16 cellular contexts compared by ENCODE assay signal in the genomic region with DNA sequence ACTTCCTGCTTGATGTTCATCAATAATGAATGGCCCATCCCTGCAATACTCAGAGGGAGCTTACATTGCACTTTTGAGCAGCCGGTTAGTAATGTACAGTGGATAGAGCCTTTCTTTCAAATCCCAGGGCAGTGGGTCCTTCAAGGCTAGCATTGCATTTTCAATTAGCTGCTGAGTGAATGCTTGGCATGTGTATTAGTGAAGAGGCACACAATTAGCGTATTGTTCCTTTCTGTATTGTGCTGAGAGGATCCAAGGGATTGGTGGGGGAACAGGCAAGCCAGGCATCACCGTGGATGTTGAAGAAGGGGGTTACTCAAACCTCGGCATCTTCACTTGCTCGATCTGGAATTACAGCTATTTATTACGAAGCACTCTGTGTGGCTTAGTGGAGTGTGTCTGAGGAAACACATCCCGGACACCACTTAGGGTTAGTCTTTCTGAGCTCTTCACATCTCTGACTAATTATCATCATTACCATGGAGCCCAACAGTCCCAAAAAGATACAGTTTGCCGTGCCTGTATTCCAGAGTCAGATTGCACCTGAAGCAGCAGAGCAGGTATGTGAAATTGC. TPM values are rescaled to one million over a fixed set of nuclear protein-coding genes. Genes with fewer than 3 reads are reported as not detected.
DNase-seq lines count a peak whose midpoint lies in the region; ATAC-seq, FAIRE-seq and TF ChIP-seq lines count a peak whose summit lies in the region.
"Had no signal": no experiment of that assay in that cellular context is flagged by ENCODE, and none has a peak within 500 bp of the region (broad histone marks: within the 10 kb centered on the region; RNA-seq: fewer than 3 reads in every experiment).

A gene with protein sequence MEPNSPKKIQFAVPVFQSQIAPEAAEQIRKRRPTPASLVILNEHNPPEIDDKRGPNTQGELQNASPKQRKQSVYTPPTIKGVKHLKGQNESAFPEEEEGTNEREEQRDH (plus strand): TSS at position 222 of the 574 bp plus-strand sequence. CDS start 258 bp downstream, at position 480.

- H3K4me3 Mint-ChIP-seq in activated T-helper 2 cell treated with anti-CD3 and anti-CD28 coated beads, Interferon-gamma antibody, Interleukin-2, Interleukin-4, amounts not matched to agents 10 μg/mL and 5 μg/mL and 100 μg/mL, durations not matched to agents 14 hours and 24 hours and 36 hours (ENCODE audit: low read depth): no peak within 1 kb of the TSS
- H3K4me3 Mint-ChIP-seq: activated naive CD8-positive, alpha-beta T cell treated with anti-CD3 and anti-CD28 coated beads, Interleukin-2, amount 10 ng/mL, durations not matched to agents 7 days and 5 days; T-helper 1 cell treated with Interleukin-12 subunit alpha and Interleukin-12 subunit beta and Interleukin-4 antibody, amounts not matched to agents 30 μg/mL and 1 μg/mL, for 36 hours had no signal

- 92% methylated on average over 2 of the region's 8 CpGs; no CpG with 5 or more reads in 1 of the 2 experiments for WGBS in IMR-90 (ENCODE audit: extremely low coverage in 2 of 2, insufficient read length in 1 of 2), 2 experiments

- TF ChIP-seq POLR2A in IMR-90 (IDR thresholded peaks at IDR 0.05; ENCODE audit: low read depth, low read length): no peak

- no peak within 1 kb of the TSS for H3K18ac ChIP-seq in IMR-90 (ENCODE audit: low read depth, low read length)

- no peak within 1 kb of the TSS for H2BK20ac ChIP-seq in IMR-90 (ENCODE audit: low read depth, low read length)

- 0 out of 2 replicates have a peak within 1 kb of the TSS, but pooled peaks have one; percentile 2 for H2AK5ac ChIP-seq in IMR-90 (ENCODE audit: low read depth, low read length)

- H3K27ac ChIP-seq in IMR-90 (ENCODE audit: insufficient read depth, low read length) (no peak within 1 kb of the TSS), ascending aorta (peak within 1 kb of the TSS; percentile 41 to 62), left ventricle myocardium inferior (replicated peaks) (peak within 1 kb of the TSS; percentile 84)
- H3K27ac ChIP-seq: Peyer's patch had no signal

- no peak within 1 kb of the TSS for H3K56ac ChIP-seq in IMR-90 (ENCODE audit: extremely low read depth, insufficient read depth, low read length)

- H3K27me3 Mint-ChIP-seq in activated T-helper 2 cell treated with anti-CD3 and anti-CD28 coated beads, Interferon-gamma antibody, Interleukin-2, Interleukin-4, amounts not matched to agents 10 μg/mL and 5 μg/mL and 100 μg/mL, durations not matched to agents 14 hours and 24 hours and 36 hours (ENCODE audit: low read depth): peaks cover 25% of the 10 kb centered on the region

- intact Hi-C loops in IMR-90 (cut with micrococcal nuclease) (no loop called here), ascending aorta (cut with DNase I) (no loop called here), left ventricle myocardium inferior (cut with micrococcal nuclease) (no loop called here)
- intact Hi-C loops in activated T-helper 2 cell treated with anti-CD3 and anti-CD28 coated beads, Interferon-gamma antibody, Interleukin-2, Interleukin-4, amounts not matched to agents 10 μg/mL and 5 μg/mL and 100 μg/mL, durations not matched to agents 14 hours and 24 hours and 36 hours (cut with micrococcal nuclease): no loop called here

- H2AK9ac ChIP-seq in IMR-90 (replicated peaks; ENCODE audit: low read depth, low read length, poor library complexity): no peak within 1 kb of the TSS

- no peak for TF ChIP-seq CTCF in IMR-90 (conservative IDR thresholded peaks at IDR 0.05; ENCODE audit: low read depth, low read length)
- no peak for TF ChIP-seq CTCF in ascending aorta (IDR thresholded peaks at IDR 0.05)
- no peak for TF ChIP-seq CTCF in left ventricle myocardium inferior (IDR thresholded peaks at IDR 0.05; ENCODE audit: borderline replicate concordance)
- no peak for TF ChIP-seq CTCF in retinal pigment epithelial cell (conservative IDR thresholded peaks at IDR 0.05; ENCODE audit: low read depth, low read length)

- no peak for TF ChIP-seq RAD21 in IMR-90 (IDR thresholded peaks at IDR 0.05; ENCODE audit: low read length)

- 0 out of 2 replicates have a peak within 1 kb of the TSS, but pooled peaks have one; percentile 74 for H3K14ac ChIP-seq in IMR-90 (replicated peaks; ENCODE audit: low read depth, low read length)

- no peak within 1 kb of the TSS for H2AFZ ChIP-seq in IMR-90 (replicated peaks; ENCODE audit: low read length, poor library complexity)

- H2BK15ac ChIP-seq in IMR-90 (ENCODE audit: low read depth, low read length): peak within 1 kb of the TSS; percentile 17; the same call in 1 of the 3 replicates

- no peaks in the 10 kb centered on the region for H3K4me1 Mint-ChIP-seq in activated T-helper 2 cell treated with anti-CD3 and anti-CD28 coated beads, Interferon-gamma antibody, Interleukin-2, Interleukin-4, amounts not matched to agents 10 μg/mL and 5 μg/mL and 100 μg/mL, durations not matched to agents 14 hours and 24 hours and 36 hours (ENCODE audit: low read depth)
- H3K4me1 Mint-ChIP-seq: activated naive CD8-positive, alpha-beta T cell treated with anti-CD3 and anti-CD28 coated beads, Interleukin-2, amount 10 ng/mL, durations not matched to agents 7 days and 5 days had no signal

- POLR2A ChIA-PET in IMR-90 (lab: Charles Lee; ENCODE audit: unreplicated experiment): no interaction called here

- no peak within 1 kb of the TSS for H4K8ac ChIP-seq in IMR-90 (ENCODE audit: low read depth in 2 of 2, low read length in 2 of 2)

- H3K4me3 ChIP-seq in IMR-90 (ENCODE audit: insufficient read depth, low read depth, low read length): no peak within 1 kb of the TSS
- no peak within 1 kb of the TSS for H3K4me3 ChIP-seq in ascending aorta
- peak within 1 kb of the TSS; percentile 61 for H3K4me3 ChIP-seq in left ventricle myocardium inferior
- no peak within 1 kb of the TSS for H3K4me3 ChIP-seq in retinal pigment epithelial cell (ENCODE audit: low read length)
- H3K4me3 ChIP-seq: Peyer's patch had no signal

- H3K9me3 Mint-ChIP-seq in activated T-helper 2 cell treated with anti-CD3 and anti-CD28 coated beads, Interferon-gamma antibody, Interleukin-2, Interleukin-4, amounts not matched to agents 10 μg/mL and 5 μg/mL and 100 μg/mL, durations not matched to agents 14 hours and 24 hours and 36 hours: no peaks in the 10 kb centered on the region
- H3K9me3 Mint-ChIP-seq: activated naive CD8-positive, alpha-beta T cell treated with anti-CD3 and anti-CD28 coated beads, Interleukin-2, amount 10 ng/mL, durations not matched to agents 7 days and 5 days; T-helper 1 cell treated with Interleukin-12 subunit alpha and Interleukin-12 subunit beta and Interleukin-4 antibody, amounts not matched to agents 30 μg/mL and 1 μg/mL, for 36 hours had no signal

- peaks cover 2% of the 10 kb centered on the region; the same call in 1 of the 2 replicates for H3K4me1 ChIP-seq in IMR-90 (ENCODE audit: control insufficient read depth, insufficient read depth, low read length)
- H3K4me1 ChIP-seq in ascending aorta: peaks cover 0 to 7% of the 10 kb centered on the region in 2 donors
- H3K4me1 ChIP-seq in left ventricle myocardium inferior: peaks cover 26% of the 10 kb centered on the region

- in situ Hi-C loops in IMR-90 (cut with MboI; ENCODE audit: low sequenced_read_pairs): no loop called here

- no peaks in the 10 kb centered on the region for H4K20me1 ChIP-seq in IMR-90 (ENCODE audit: insufficient read depth, low read length)

- FAIRE-seq in RCC 7860 (lab: Jason Lieb, UNC): no peak
- FAIRE-seq: H1 had no signal

- H3K9ac ChIP-seq in IMR-90 (ENCODE audit: low read depth, low read length): no peak within 1 kb of the TSS

- no peaks in the 10 kb centered on the region for H3K36me3 Mint-ChIP-seq in activated T-helper 2 cell treated with anti-CD3 and anti-CD28 coated beads, Interferon-gamma antibody, Interleukin-2, Interleukin-4, amounts not matched to agents 10 μg/mL and 5 μg/mL and 100 μg/mL, durations not matched to agents 14 hours and 24 hours and 36 hours (ENCODE audit: low read depth)
- H3K36me3 Mint-ChIP-seq: activated naive CD8-positive, alpha-beta T cell treated with anti-CD3 and anti-CD28 coated beads, Interleukin-2, amount 10 ng/mL, durations not matched to agents 7 days and 5 days had no signal

- no peaks in the 10 kb centered on the region for H3K36me3 ChIP-seq in IMR-90 (ENCODE audit: control insufficient read depth, insufficient read depth, low read length)
- no peaks in the 10 kb centered on the region for H3K36me3 ChIP-seq in ascending aorta
- no peaks in the 10 kb centered on the region for H3K36me3 ChIP-seq in left ventricle myocardium inferior
- H3K36me3 ChIP-seq: Peyer's patch had no signal

- CTCF ChIA-PET in IMR-90 (lab: Yijun Ruan, JAX): no interaction called here

- no peak within 1 kb of the TSS for H4K5ac ChIP-seq in IMR-90 (ENCODE audit: low read depth, low read length)

- no peak within 1 kb of the TSS for H3K4ac ChIP-seq in IMR-90 (ENCODE audit: low read depth, low read length)

- no peak within 1 kb of the TSS for H4K91ac ChIP-seq in IMR-90 (ENCODE audit: insufficient read depth, low read depth, low read length)

- ATAC-seq in IMR-90 (ENCODE audit: low read depth): no peak

- no peak within 1 kb of the TSS for H2BK5ac ChIP-seq in IMR-90 (ENCODE audit: low read depth, low read length, poor library complexity, severe bottlenecking)

- H3K27me3 ChIP-seq in IMR-90 (ENCODE audit: control insufficient read depth, insufficient read depth, low read length) (no peaks in the 10 kb centered on the region), ascending aorta (no peaks in the 10 kb centered on the region), left ventricle myocardium inferior (ENCODE audit: low read depth) (no peaks in the 10 kb centered on the region)
- H3K27me3 ChIP-seq: Peyer's patch had no signal

- no TSS peak for BruUV-seq in IMR-90 (replicated peaks; lab: Mats Ljungman, UMichigan)

- H3K9me3 ChIP-seq in IMR-90 (ENCODE audit: control insufficient read depth, insufficient read depth, low read length) (no peaks in the 10 kb centered on the region), ascending aorta (no peaks in the 10 kb centered on the region), left ventricle myocardium inferior (replicated peaks) (no peaks in the 10 kb centered on the region)
- H3K9me3 ChIP-seq: Peyer's patch had no signal

- H2BK120ac ChIP-seq in IMR-90 (ENCODE audit: low read depth, low read length): no peak within 1 kb of the TSS

- no peak within 1 kb of the TSS for H3K27ac Mint-ChIP-seq in activated T-helper 2 cell treated with anti-CD3 and anti-CD28 coated beads, Interferon-gamma antibody, Interleukin-2, Interleukin-4, amounts not matched to agents 10 μg/mL and 5 μg/mL and 100 μg/mL, durations not matched to agents 14 hours and 24 hours and 36 hours
- H3K27ac Mint-ChIP-seq: activated naive CD8-positive, alpha-beta T cell treated with anti-CD3 and anti-CD28 coated beads, Interleukin-2, amount 10 ng/mL, durations not matched to agents 7 days and 5 days; T-helper 1 cell treated with Interleukin-12 subunit alpha and Interleukin-12 subunit beta and Interleukin-4 antibody, amounts not matched to agents 30 μg/mL and 1 μg/mL, for 36 hours had no signal

- 0 out of 2 replicates have a peak within 1 kb of the TSS, but pooled peaks have one; percentile 20 for H3K23ac ChIP-seq in IMR-90 (ENCODE audit: low read depth, low read length)

- H3K4me2 ChIP-seq in IMR-90 (ENCODE audit: low read depth, low read length): no peak within 1 kb of the TSS

- peaks cover 5% of the 10 kb centered on the region; the same call in 1 of the 2 replicates for H3K9me1 ChIP-seq in IMR-90 (ENCODE audit: insufficient read depth, low read length)

- H3K79me1 ChIP-seq in IMR-90 (ENCODE audit: low read depth in 1 of 2, low read length in 2 of 2): no peaks in the 10 kb centered on the region

- dilution Hi-C loops in IMR-90 (cut with HindIII; ENCODE audit: low sequenced_read_pairs, unreplicated experiment): no loop called here

- no peak for DNase-seq in IMR-90
- DNase-seq in ascending aorta (ENCODE audit: low spot score in 2 of 2): no peak
- DNase-seq in left ventricle myocardium inferior: no peak
- DNase-seq in retinal pigment epithelial cell (ENCODE audit: low read depth): peak; percentile 10
- no peak for DNase-seq in glomerular visceral epithelial cell (ENCODE audit: extremely low spot score)
- DNase-seq in activated T-helper 2 cell treated with anti-CD3 and anti-CD28 coated beads, Interferon-gamma antibody, Interleukin-2, Interleukin-4, amounts not matched to agents 10 μg/mL and 5 μg/mL and 100 μg/mL, durations not matched to agents 14 hours and 24 hours and 36 hours (ENCODE audit: low spot score): no peak
- DNase-seq in RCC 7860 (ENCODE audit: low spot score): no peak
- no peak for DNase-seq in SKM-1 (lab: John Stamatoyannopoulos, UW; ENCODE audit: unreplicated experiment)
- DNase-seq: activated CD4-positive, alpha-beta T cell treated with anti-CD3 and anti-CD28 coated beads for 48 hours; activated naive CD8-positive, alpha-beta T cell treated with anti-CD3 and anti-CD28 coated beads, Interleukin-2, amount 10 ng/mL, durations not matched to agents 7 days and 5 days; activated T-cell treated with anti-CD3 and anti-CD28 coated beads, Interleukin-2, amount 50 U/mL, for 1 hour; NCI-H1048; Peyer's patch had no signal

RNA-seq across cellular contexts. Expression of the gene that starts here (rescaled TPM):
- total RNA-seq in IMR-90 (2012; rRNA removed): 0.28 and 0.36 TPM in 2 replicates
- 0.10 and 0.34 TPM in 2 replicates for polyA plus RNA-seq in IMR-90 (2012; rRNA removed)
- 0.11 TPM in 1 of 2 replicates, not detected in the other for polyA plus RNA-seq in IMR-90 (2012; cell fraction: cytosol; rRNA removed)
- polyA plus RNA-seq in IMR-90 (2012; cell fraction: nucleus; rRNA removed; ENCODE audit: low replicate concordance): 0.46 TPM in 1 of 2 replicates, not detected in the other
- not detected for total RNA-seq in ascending aorta
- 33.1 TPM for total RNA-seq in left ventricle myocardium inferior
- total RNA-seq in activated T-helper 2 cell treated with anti-CD3 and anti-CD28 coated beads, Interferon-gamma antibody, Interleukin-2, Interleukin-4, amounts not matched to agents 10 μg/mL and 5 μg/mL and 100 μg/mL, durations not matched to agents 14 hours and 24 hours and 36 hours: not detected in 2 replicates
- total RNA-seq: activated naive CD8-positive, alpha-beta T cell treated with anti-CD3 and anti-CD28 coated beads, Interleukin-2, amount 10 ng/mL, durations not matched to agents 7 days and 5 days; lung microvascular endothelial cell; Peyer's patch had no signal

Comparison
In these comparisons a context has a peak if more than half of its experiments do, and no peak if none do; other contexts are left out.
1. RNA of the gene that starts here (total RNA-seq): 33.1 TPM in left ventricle myocardium inferior (single experiment); 0.28 to 0.36 TPM in IMR-90, not detected in ascending aorta (single experiment) and not detected in activated T-helper 2 cell treated with anti-CD3 and anti-CD28 coated beads, Interferon-gamma antibody, Interleukin-2, Interleukin-4, amounts not matched to agents 10 μg/mL and 5 μg/mL and 100 μg/mL, durations not matched to agents 14 hours and 24 hours and 36 hours; every median in the first group is over 10 times any median in the second.